ENCODE assay signal across 9 cellular contexts in the genomic region with DNA sequence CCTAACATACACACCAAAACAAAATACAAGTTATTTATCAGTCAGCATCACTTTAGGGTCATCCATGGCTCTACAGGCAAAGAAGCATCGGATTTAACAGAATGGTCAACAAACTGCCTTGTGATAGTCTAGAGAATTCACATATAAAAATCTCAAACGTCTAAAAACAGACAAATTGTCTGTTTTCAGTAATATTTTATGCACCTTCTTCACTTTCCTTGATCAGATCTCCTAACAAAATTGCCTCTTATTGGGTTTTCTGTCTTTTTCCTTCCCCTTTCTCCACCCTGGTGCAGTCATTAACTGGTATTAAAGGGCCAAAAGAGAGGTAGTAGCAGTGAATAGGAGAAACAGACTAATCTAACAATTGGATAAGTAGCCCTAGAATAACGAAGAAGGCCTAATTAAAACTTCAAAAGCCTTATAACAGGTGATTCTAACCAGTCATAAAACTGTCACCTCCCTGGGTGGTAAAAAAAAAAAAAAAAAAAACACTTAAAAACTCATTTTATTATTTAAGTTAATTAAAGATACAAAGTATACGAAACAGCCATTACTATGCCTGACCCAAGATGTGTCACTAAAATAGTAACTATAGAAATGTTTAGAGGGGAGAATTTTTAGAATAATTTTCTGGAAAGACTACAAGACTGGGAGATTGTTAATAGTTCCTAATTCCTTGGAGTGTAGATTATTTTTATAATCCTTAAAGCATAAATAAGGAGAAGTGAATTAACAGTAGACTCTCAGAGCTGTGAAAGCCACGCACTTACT. TPM values are rescaled to one million over a fixed set of nuclear protein-coding genes. Genes with fewer than 3 reads are reported as not detected.
A peak's percentile ranks its signal among the peaks of the same experiment; 100 is the strongest.
DNase-seq lines count a peak whose midpoint lies in the region; ATAC-seq and TF ChIP-seq lines count a peak whose summit lies in the region.
"Had no signal": no experiment of that assay in that cellular context is flagged by ENCODE, and none has a peak within 500 bp of the region (broad histone marks: within the 10 kb centered on the region; RNA-seq: fewer than 3 reads in every experiment).

No MANE protein-coding gene starts in this region.

- H3K4me1 Mint-ChIP-seq in CD8-positive, alpha-beta T cell (ENCODE audit: low read depth) = peaks cover 18% of the 10 kb centered on the region
- peaks cover 26% of the 10 kb centered on the region for H3K4me1 Mint-ChIP-seq in nephron progenitor cell

- H3K9me3 ChIP-seq in CD8-positive, alpha-beta T cell (ENCODE audit: low read length) = no peaks in the 10 kb centered on the region
- no peaks in the 10 kb centered on the region for H3K9me3 ChIP-seq in ectodermal cell (ENCODE audit: control insufficient read depth, low read length)
- H3K9me3 ChIP-seq: prostate gland had no signal

- no peak for TF ChIP-seq CTCF in CD8-positive, alpha-beta T cell (IDR thresholded peaks at IDR 0.05)
- TF ChIP-seq CTCF in LNCaP clone FGC (IDR thresholded peaks at IDR 0.05; ENCODE audit: control insufficient read depth, extremely low read depth, insufficient read depth) (no peak), nephron progenitor cell (IDR thresholded peaks at IDR 0.05) (no peak)

- intact Hi-C loops in CD8-positive, alpha-beta T cell (cut with DNase I, micrococcal nuclease) = loop anchor here (5.0 to 10.0 kb wide), 5 partner anchors 59 to 1117 kb away; no protein-coding TSS in a partner anchor

- CTCF ChIA-PET in CD8-positive, alpha-beta T cell (lab: Charles Lee) = interaction anchor here (0.6 kb wide), 3 partner anchors 42 to 1126 kb away, joined by 3 read pairs; no protein-coding TSS in a partner anchor

- POLR2A ChIA-PET in CD8-positive, alpha-beta T cell (lab: Charles Lee) = interaction anchor here (2.0 kb wide), 1 partner anchor 109 kb away, joined by 10 read pairs; no protein-coding TSS in a partner anchor

- peaks cover 6% of the 10 kb centered on the region for H3K36me3 Mint-ChIP-seq in CD8-positive, alpha-beta T cell
- H3K36me3 Mint-ChIP-seq in nephron progenitor cell (ENCODE audit: low read depth) = no peaks in the 10 kb centered on the region

- peak overlapping the region; percentile 55 for H3K27ac ChIP-seq in CD8-positive, alpha-beta T cell (ENCODE audit: low read depth, low read length)
- peak overlapping the region; percentile 33 for H3K27ac ChIP-seq in ectodermal cell (ENCODE audit: insufficient read depth, low read depth, low read length, poor library complexity, severe bottlenecking)

- H3K9me3 Mint-ChIP-seq in CD8-positive, alpha-beta T cell = no peaks in the 10 kb centered on the region
- no peaks in the 10 kb centered on the region for H3K9me3 Mint-ChIP-seq in nephron progenitor cell

- WGBS in ectodermal cell, 2 experiments = 51 to 53% methylated on average over 3 to 4 of the region's 5 CpGs

- peak overlapping the region; percentile 96 for H3K4me3 Mint-ChIP-seq in CD8-positive, alpha-beta T cell
- peak overlapping the region; percentile 92 for H3K4me3 Mint-ChIP-seq in nephron progenitor cell

- H3K4me1 ChIP-seq in CD8-positive, alpha-beta T cell (ENCODE audit: insufficient read depth, low read length) = peaks cover 16% of the 10 kb centered on the region
- H3K4me1 ChIP-seq in ectodermal cell (ENCODE audit: control insufficient read depth, insufficient read depth, low read length) = peaks cover 19% of the 10 kb centered on the region
- H3K4me1 ChIP-seq: prostate gland had no signal

- peak overlapping the region; percentile 86 for H3K27ac Mint-ChIP-seq in CD8-positive, alpha-beta T cell
- no peak overlapping the region for H3K27ac Mint-ChIP-seq in nephron progenitor cell

- DNase-seq in CD8-positive, alpha-beta T cell = no peak
- no peak for DNase-seq in LNCaP clone FGC (ENCODE audit: low read depth)
- DNase-seq in nephron progenitor cell = no peak
- DNase-seq in activated gamma-delta T cell (lab: John Stamatoyannopoulos, UW) = no peak
- DNase-seq in stimulated activated naive CD4-positive, alpha-beta T cell treated with Interleukin-2 at 50 U/mL for 16 hours (lab: John Stamatoyannopoulos, UW) = no peak
- no peak for DNase-seq in effector CD8-positive, alpha-beta T cell (lab: John Stamatoyannopoulos, UW)

- H3K27me3 Mint-ChIP-seq in CD8-positive, alpha-beta T cell (ENCODE audit: low read depth) = peaks cover 6% of the 10 kb centered on the region
- H3K27me3 Mint-ChIP-seq in nephron progenitor cell (ENCODE audit: low read depth, poor library complexity) = peaks cover 3% of the 10 kb centered on the region

- no peaks in the 10 kb centered on the region for H3K36me3 ChIP-seq in CD8-positive, alpha-beta T cell (ENCODE audit: insufficient read depth, low read length)
- no peaks in the 10 kb centered on the region for H3K36me3 ChIP-seq in ectodermal cell (ENCODE audit: control insufficient read depth, insufficient read depth, low read length)
- H3K36me3 ChIP-seq: prostate gland had no signal

- no peaks in the 10 kb centered on the region for H3K27me3 ChIP-seq in CD8-positive, alpha-beta T cell (ENCODE audit: insufficient read depth, low read length)
- no peaks in the 10 kb centered on the region for H3K27me3 ChIP-seq in ectodermal cell (ENCODE audit: control insufficient read depth, insufficient read depth, low read length, poor library complexity, severe bottlenecking)

- no peak for ATAC-seq in CD8-positive, alpha-beta T cell
- no peak for ATAC-seq in HG02678 (IDR thresholded peaks at IDR 0.05; ENCODE audit: unreplicated experiment)

- peak overlapping the region; percentile 84 for H3K4me3 ChIP-seq in CD8-positive, alpha-beta T cell (ENCODE audit: low read depth, low read length)
- peak overlapping the region; percentile 81 for H3K4me3 ChIP-seq in LNCaP clone FGC (ENCODE audit: low read depth, low read length)
- peak overlapping the region; percentile 91 for H3K4me3 ChIP-seq in ectodermal cell (ENCODE audit: insufficient read depth, low read depth, low read length)

RNA-seq across cellular contexts. Expression of gene KIF21A, which starts 1.5 kb away (rescaled TPM):
- total RNA-seq in CD8-positive, alpha-beta T cell = 1 to 10 TPM; 5.1 to 6.0 TPM
- polyA plus RNA-seq in ectodermal cell (2013, experiment 1 of 4) = 47.1 TPM
- 41.6 TPM for polyA plus RNA-seq in ectodermal cell (2013, experiment 2 of 4)
- polyA plus RNA-seq in ectodermal cell (2013, experiment 3 of 4) = 56.3 TPM
- 54.8 TPM for polyA plus RNA-seq in ectodermal cell (2013, experiment 4 of 4)
